Comparison of ENCODE assay signal across 1 cellular context in the genomic region with DNA sequence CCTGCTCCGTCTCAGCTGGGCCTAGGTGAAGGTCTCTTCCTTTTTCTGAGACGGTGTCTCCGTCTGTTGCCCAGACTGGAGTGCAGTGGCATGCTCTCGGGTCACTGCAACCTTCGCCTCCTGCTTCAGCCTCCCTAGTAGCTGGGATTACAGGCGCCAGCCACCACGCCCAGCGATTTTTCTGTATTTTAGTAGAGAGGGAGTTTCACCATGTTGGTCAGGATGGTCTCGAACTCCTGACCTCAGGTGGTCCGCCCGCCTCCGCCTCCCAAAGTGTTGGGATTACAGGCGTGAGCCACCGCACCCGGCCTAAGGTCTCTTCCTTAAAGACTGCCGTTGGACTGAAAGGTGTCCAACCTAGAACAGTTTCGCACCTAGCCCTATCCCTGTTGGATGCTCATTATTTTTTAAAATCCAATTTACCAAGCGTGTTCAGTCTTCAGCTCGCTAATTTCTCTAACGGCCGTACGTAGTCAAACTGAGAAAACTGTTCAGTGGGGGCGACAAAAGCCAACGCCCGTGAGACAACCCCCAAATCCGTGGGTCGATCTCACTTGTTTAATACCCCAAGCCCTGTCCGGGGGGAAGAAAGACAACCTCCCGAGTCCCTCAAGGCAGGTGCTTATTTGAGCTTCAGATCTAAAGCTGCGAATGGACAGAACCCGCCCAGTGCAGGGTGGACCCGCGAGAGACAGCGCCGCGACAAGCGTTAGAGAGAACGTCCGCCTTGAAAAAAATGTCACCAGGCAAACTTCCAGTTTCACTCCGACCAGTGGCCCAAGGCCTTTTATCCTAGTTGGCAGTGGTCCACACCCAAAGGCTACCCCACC.
A peak's percentile ranks its signal among the peaks of the same experiment; 100 is the strongest.
TF ChIP-seq lines count a peak whose summit lies in the region.

No MANE protein-coding gene starts in this region.

TF ChIP-seq in HEK293, 187 proteins besides CTCF, POLR2A, EP300 and RAD21 (continued from another document):
- TF ChIP-seq, protein P1, sequence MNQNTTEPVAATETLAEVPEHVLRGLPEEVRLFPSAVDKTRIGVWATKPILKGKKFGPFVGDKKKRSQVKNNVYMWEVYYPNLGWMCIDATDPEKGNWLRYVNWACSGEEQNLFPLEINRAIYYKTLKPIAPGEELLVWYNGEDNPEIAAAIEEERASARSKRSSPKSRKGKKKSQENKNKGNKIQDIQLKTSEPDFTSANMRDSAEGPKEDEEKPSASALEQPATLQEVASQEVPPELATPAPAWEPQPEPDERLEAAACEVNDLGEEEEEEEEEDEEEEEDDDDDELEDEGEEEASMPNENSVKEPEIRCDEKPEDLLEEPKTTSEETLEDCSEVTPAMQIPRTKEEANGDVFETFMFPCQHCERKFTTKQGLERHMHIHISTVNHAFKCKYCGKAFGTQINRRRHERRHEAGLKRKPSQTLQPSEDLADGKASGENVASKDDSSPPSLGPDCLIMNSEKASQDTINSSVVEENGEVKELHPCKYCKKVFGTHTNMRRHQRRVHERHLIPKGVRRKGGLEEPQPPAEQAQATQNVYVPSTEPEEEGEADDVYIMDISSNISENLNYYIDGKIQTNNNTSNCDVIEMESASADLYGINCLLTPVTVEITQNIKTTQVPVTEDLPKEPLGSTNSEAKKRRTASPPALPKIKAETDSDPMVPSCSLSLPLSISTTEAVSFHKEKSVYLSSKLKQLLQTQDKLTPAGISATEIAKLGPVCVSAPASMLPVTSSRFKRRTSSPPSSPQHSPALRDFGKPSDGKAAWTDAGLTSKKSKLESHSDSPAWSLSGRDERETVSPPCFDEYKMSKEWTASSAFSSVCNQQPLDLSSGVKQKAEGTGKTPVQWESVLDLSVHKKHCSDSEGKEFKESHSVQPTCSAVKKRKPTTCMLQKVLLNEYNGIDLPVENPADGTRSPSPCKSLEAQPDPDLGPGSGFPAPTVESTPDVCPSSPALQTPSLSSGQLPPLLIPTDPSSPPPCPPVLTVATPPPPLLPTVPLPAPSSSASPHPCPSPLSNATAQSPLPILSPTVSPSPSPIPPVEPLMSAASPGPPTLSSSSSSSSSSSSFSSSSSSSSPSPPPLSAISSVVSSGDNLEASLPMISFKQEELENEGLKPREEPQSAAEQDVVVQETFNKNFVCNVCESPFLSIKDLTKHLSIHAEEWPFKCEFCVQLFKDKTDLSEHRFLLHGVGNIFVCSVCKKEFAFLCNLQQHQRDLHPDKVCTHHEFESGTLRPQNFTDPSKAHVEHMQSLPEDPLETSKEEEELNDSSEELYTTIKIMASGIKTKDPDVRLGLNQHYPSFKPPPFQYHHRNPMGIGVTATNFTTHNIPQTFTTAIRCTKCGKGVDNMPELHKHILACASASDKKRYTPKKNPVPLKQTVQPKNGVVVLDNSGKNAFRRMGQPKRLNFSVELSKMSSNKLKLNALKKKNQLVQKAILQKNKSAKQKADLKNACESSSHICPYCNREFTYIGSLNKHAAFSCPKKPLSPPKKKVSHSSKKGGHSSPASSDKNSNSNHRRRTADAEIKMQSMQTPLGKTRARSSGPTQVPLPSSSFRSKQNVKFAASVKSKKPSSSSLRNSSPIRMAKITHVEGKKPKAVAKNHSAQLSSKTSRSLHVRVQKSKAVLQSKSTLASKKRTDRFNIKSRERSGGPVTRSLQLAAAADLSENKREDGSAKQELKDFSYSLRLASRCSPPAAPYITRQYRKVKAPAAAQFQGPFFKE (tag by site-specific recombination; IDR thresholded peaks at IDR 0.05; ENCODE audit: borderline replicate concordance): no peak
- TF ChIP-seq FEZF1 (tag by site-specific recombination; IDR thresholded peaks at IDR 0.05) (no peak), ZSCAN30 (tag by site-specific recombination; IDR thresholded peaks at IDR 0.05) (0 out of 2 replicates have a peak, but pooled peaks have one; percentile 8), KLF1 (tag by site-specific recombination; IDR thresholded peaks at IDR 0.05) (peak; percentile 87), ZNF423 (tag by site-specific recombination; IDR thresholded peaks at IDR 0.05) (peak; percentile 82), ZNF677 (tag by site-specific recombination; IDR thresholded peaks at IDR 0.05) (no peak), KLF7 (tag by site-specific recombination; IDR thresholded peaks at IDR 0.05; ENCODE audit: borderline replicate concordance) (peak; percentile 66), SP7 (tag by site-specific recombination; IDR thresholded peaks at IDR 0.05) (no peak), ZNF274 (IDR thresholded peaks at IDR 0.05; ENCODE audit: low read length) (no peak), ZNF274 (tag by site-specific recombination; IDR thresholded peaks at IDR 0.05; ENCODE audit: borderline replicate concordance) (no peak), GLIS2 (tag by site-specific recombination; IDR thresholded peaks at IDR 0.05) (peak; percentile 68; the same call in 1 of the 2 replicates), GLI4 (tag by site-specific recombination; IDR thresholded peaks at IDR 0.05) (no peak), ZNF610 (tag by site-specific recombination; IDR thresholded peaks at IDR 0.05; ENCODE audit: borderline replicate concordance) (peak; percentile 86), ZNF530 (tag by site-specific recombination; IDR thresholded peaks at IDR 0.05; ENCODE audit: low read depth) (no peak)
- TF ChIP-seq, protein P2, sequence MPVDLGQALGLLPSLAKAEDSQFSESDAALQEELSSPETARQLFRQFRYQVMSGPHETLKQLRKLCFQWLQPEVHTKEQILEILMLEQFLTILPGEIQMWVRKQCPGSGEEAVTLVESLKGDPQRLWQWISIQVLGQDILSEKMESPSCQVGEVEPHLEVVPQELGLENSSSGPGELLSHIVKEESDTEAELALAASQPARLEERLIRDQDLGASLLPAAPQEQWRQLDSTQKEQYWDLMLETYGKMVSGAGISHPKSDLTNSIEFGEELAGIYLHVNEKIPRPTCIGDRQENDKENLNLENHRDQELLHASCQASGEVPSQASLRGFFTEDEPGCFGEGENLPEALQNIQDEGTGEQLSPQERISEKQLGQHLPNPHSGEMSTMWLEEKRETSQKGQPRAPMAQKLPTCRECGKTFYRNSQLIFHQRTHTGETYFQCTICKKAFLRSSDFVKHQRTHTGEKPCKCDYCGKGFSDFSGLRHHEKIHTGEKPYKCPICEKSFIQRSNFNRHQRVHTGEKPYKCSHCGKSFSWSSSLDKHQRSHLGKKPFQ (tag by site-specific recombination; IDR thresholded peaks at IDR 0.05): no peak
- TF ChIP-seq, protein P3, sequence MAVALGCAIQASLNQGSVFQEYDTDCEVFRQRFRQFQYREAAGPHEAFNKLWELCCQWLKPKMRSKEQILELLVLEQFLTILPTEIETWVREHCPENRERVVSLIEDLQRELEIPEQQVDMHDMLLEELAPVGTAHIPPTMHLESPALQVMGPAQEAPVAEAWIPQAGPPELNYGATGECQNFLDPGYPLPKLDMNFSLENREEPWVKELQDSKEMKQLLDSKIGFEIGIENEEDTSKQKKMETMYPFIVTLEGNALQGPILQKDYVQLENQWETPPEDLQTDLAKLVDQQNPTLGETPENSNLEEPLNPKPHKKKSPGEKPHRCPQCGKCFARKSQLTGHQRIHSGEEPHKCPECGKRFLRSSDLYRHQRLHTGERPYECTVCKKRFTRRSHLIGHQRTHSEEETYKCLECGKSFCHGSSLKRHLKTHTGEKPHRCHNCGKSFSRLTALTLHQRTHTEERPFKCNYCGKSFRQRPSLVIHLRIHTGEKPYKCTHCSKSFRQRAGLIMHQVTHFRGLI (tag by site-specific recombination; IDR thresholded peaks at IDR 0.05): no peak
- TF ChIP-seq, protein P4, sequence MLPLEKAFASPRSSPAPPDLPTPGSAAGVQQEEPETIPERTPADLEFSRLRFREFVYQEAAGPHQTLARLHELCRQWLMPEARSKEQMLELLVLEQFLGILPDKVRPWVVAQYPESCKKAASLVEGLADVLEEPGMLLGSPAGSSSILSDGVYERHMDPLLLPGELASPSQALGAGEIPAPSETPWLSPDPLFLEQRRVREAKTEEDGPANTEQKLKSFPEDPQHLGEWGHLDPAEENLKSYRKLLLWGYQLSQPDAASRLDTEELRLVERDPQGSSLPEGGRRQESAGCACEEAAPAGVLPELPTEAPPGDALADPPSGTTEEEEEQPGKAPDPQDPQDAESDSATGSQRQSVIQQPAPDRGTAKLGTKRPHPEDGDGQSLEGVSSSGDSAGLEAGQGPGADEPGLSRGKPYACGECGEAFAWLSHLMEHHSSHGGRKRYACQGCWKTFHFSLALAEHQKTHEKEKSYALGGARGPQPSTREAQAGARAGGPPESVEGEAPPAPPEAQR (tag by site-specific recombination; IDR thresholded peaks at IDR 0.05): no peak
- TF ChIP-seq, protein P5, sequence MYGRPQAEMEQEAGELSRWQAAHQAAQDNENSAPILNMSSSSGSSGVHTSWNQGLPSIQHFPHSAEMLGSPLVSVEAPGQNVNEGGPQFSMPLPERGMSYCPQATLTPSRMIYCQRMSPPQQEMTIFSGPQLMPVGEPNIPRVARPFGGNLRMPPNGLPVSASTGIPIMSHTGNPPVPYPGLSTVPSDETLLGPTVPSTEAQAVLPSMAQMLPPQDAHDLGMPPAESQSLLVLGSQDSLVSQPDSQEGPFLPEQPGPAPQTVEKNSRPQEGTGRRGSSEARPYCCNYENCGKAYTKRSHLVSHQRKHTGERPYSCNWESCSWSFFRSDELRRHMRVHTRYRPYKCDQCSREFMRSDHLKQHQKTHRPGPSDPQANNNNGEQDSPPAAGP (tag by site-specific recombination; IDR thresholded peaks at IDR 0.05): no peak
- TF ChIP-seq, protein P6, sequence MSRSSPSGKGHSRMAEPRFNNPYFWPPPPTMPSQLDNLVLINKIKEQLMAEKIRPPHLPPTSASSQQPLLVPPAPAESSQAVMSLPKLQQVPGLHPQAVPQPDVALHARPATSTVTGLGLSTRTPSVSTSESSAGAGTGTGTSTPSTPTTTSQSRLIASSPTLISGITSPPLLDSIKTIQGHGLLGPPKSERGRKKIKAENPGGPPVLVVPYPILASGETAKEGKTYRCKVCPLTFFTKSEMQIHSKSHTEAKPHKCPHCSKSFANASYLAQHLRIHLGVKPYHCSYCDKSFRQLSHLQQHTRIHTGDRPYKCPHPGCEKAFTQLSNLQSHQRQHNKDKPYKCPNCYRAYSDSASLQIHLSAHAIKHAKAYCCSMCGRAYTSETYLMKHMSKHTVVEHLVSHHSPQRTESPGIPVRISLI (tag by site-specific recombination; IDR thresholded peaks at IDR 0.05): no peak
- TF ChIP-seq, protein P7, sequence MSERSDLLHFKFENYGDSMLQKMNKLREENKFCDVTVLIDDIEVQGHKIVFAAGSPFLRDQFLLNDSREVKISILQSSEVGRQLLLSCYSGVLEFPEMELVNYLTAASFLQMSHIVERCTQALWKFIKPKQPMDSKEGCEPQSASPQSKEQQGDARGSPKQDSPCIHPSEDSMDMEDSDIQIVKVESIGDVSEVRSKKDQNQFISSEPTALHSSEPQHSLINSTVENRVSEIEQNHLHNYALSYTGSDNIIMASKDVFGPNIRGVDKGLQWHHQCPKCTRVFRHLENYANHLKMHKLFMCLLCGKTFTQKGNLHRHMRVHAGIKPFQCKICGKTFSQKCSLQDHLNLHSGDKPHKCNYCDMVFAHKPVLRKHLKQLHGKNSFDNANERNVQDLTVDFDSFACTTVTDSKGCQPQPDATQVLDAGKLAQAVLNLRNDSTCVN (tag by site-specific recombination; optimal IDR thresholded peaks at IDR 0.05): no peak
